In the genomic region with DNA sequence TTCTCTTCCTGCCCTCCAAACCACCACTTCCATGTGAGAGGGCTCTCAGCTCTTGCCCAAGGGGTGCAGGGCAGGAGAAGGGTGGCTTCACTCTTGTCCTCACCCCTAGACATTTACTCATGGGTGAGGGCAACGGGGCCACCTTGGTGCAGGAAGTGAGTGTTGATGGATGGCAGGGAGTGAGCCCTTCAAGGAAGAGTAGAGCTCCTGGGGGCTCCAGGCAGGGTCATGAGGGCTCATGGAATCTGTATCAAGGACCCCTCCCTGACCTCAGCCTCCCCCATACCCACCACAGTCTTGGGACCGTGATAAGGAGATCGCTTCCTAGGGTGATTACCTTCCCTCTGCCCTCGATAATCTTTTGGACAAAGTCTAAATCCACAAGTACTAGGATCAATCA, we compare ENCODE assay signal across 19 cellular contexts. TPM values are rescaled to one million over a fixed set of nuclear protein-coding genes. Genes with fewer than 3 reads are reported as not detected.
DNase-seq lines count a peak whose midpoint lies in the region; ATAC-seq and TF ChIP-seq lines count a peak whose summit lies in the region.
"Had no signal": no experiment of that assay in that cellular context is flagged by ENCODE, and none has a peak within 500 bp of the region (broad histone marks: within the 10 kb centered on the region; RNA-seq: fewer than 3 reads in every experiment).

No MANE protein-coding gene starts in this region.

- peak overlapping the region in 2 of 3 experiments; percentile 89 to 97 for H3K27ac Mint-ChIP-seq in nephron
- no peak overlapping the region for H3K27ac Mint-ChIP-seq in natural killer cell treated with Interleukin-12 subunit alpha and Interleukin-12 subunit beta and Interleukin-15 and Interleukin-18, amount 100 ng/mL, for 72 hours

- H3K27ac ChIP-seq in left ventricle myocardium inferior (replicated peaks) (peak overlapping the region; percentile 94), uterus (peak overlapping the region; percentile 84 to 87)
- H3K27ac ChIP-seq: HL-60 had no signal

- H3K27me3 Mint-ChIP-seq in nephron (ENCODE audit: low read depth) = no peaks in the 10 kb centered on the region
- H3K27me3 Mint-ChIP-seq in natural killer cell treated with Interleukin-12 subunit alpha and Interleukin-12 subunit beta and Interleukin-15 and Interleukin-18, amount 100 ng/mL, for 72 hours = peaks cover 8 to 9% of the 10 kb centered on the region in 2 donors

- DNase-seq in cardiac septum (ENCODE audit: low spot score) (peak; percentile 62), left cardiac atrium (no peak), left ventricle myocardium inferior (no peak), uterus (peak in 1 of 2 donors; percentile 10), Ammon's horn (ENCODE audit: low spot score) (no peak)
- no peak for DNase-seq in natural killer cell treated with Interleukin-12 subunit alpha and Interleukin-12 subunit beta and Interleukin-15 and Interleukin-18, amount 100 ng/mL, for 72 hours (ENCODE audit: low spot score)
- DNase-seq: C1 segment of cervical spinal cord; DND-41; NCI-H187 treated with DMSO at 0.1 percent for 48 hours; NCI-H2171; NCI-H446; NCI-H69; NK-92 treated with Interleukin-12 subunit alpha and Interleukin-12 subunit beta, amount 100 ng/mL, for 24 hours had no signal

- peaks cover 11% of the 10 kb centered on the region for H3K9me3 ChIP-seq in left ventricle myocardium inferior (replicated peaks)
- no peaks in the 10 kb centered on the region for H3K9me3 ChIP-seq in uterus

- H3K4me1 Mint-ChIP-seq in nephron = peaks cover 77% of the 10 kb centered on the region
- peaks cover 0 to 4% of the 10 kb centered on the region in 2 donors for H3K4me1 Mint-ChIP-seq in natural killer cell treated with Interleukin-12 subunit alpha and Interleukin-12 subunit beta and Interleukin-15 and Interleukin-18, amount 100 ng/mL, for 72 hours (ENCODE audit: low read depth in 2 of 2)

- H3K27me3 ChIP-seq in left ventricle myocardium inferior (ENCODE audit: low read depth) (no peaks in the 10 kb centered on the region), uterus (no peaks in the 10 kb centered on the region)

- TF ChIP-seq POLR2A in uterus (IDR thresholded peaks at IDR 0.05) = no peak

- H3K9me3 Mint-ChIP-seq in nephron = peaks cover 16% of the 10 kb centered on the region
- H3K9me3 Mint-ChIP-seq in natural killer cell treated with Interleukin-12 subunit alpha and Interleukin-12 subunit beta and Interleukin-15 and Interleukin-18, amount 100 ng/mL, for 72 hours = no peaks in the 10 kb centered on the region

- peaks cover 8% of the 10 kb centered on the region for H3K36me3 ChIP-seq in left ventricle myocardium inferior
- H3K36me3 ChIP-seq in uterus = no peaks in the 10 kb centered on the region

- no peak overlapping the region for H3K4me3 Mint-ChIP-seq in nephron
- no peak overlapping the region for H3K4me3 Mint-ChIP-seq in natural killer cell treated with Interleukin-12 subunit alpha and Interleukin-12 subunit beta and Interleukin-15 and Interleukin-18, amount 100 ng/mL, for 72 hours

- H3K36me3 Mint-ChIP-seq in nephron (ENCODE audit: low read depth) = peaks cover 36% of the 10 kb centered on the region
- peaks cover under 1% of the 10 kb centered on the region for H3K36me3 Mint-ChIP-seq in natural killer cell treated with Interleukin-12 subunit alpha and Interleukin-12 subunit beta and Interleukin-15 and Interleukin-18, amount 100 ng/mL, for 72 hours

- TF ChIP-seq CTCF in left ventricle myocardium inferior (IDR thresholded peaks at IDR 0.05; ENCODE audit: borderline replicate concordance) (no peak), nephron (IDR thresholded peaks at IDR 0.05; ENCODE audit: unreplicated experiment in 3 of 3) (no peak), uterus (IDR thresholded peaks at IDR 0.05) (no peak)

- peaks cover 85% of the 10 kb centered on the region for H3K4me1 ChIP-seq in left ventricle myocardium inferior
- peaks cover 0 to 30% of the 10 kb centered on the region in 2 donors for H3K4me1 ChIP-seq in uterus

- intact Hi-C loops in cardiac septum (cut with DNase I) = no loop called here
- intact Hi-C loops in left cardiac atrium (cut with DNase I) = loop anchor here in 1 of 2 donors (5.0 kb wide), 1 partner anchor 93 kb away; no protein-coding TSS in a partner anchor
- intact Hi-C loops in left ventricle myocardium inferior (cut with micrococcal nuclease) = no loop called here
- intact Hi-C loops in uterus (cut with DNase I; ENCODE audit: low total_unique reads) = no loop called here

- H3K4me3 ChIP-seq in left ventricle myocardium inferior = no peak overlapping the region
- no peak overlapping the region for H3K4me3 ChIP-seq in uterus

- no peak for ATAC-seq in left cardiac atrium
- ATAC-seq in GM21390 (IDR thresholded peaks at IDR 0.05; ENCODE audit: unreplicated experiment) = no peak
- ATAC-seq in natural killer cell treated with Interleukin-12 subunit alpha and Interleukin-12 subunit beta and Interleukin-15 and Interleukin-18, amount 100 ng/mL, for 72 hours = no peak
- ATAC-seq: HCT116 had no signal

RNA-seq across cellular contexts. Expression of gene TSPAN18, which starts 37.8 kb away (rescaled TPM):
- total RNA-seq in cardiac septum (153 TPM), left cardiac atrium (100 to 1,000 TPM; 152 to 166 TPM), left ventricle myocardium inferior (129 TPM), uterus (100 to 1,000 TPM in 1 of 4 donors, 10 to 100 TPM in 1, 1 to 10 TPM in 2; 1.2 to 117 (median 20.1) TPM)
- total RNA-seq in natural killer cell treated with Interleukin-12 subunit alpha and Interleukin-12 subunit beta and Interleukin-15 and Interleukin-18, amount 100 ng/mL, for 72 hours = under 1 TPM; 0.26 to 0.64 TPM
- total RNA-seq: LHCN-M2, OCI-LY7 had no signal

Comparison
In these comparisons a context has a peak if more than half of its experiments do, and no peak if none do; other contexts are left out.
1. H3K27ac Mint-ChIP-seq: peak in nephron (2 of 3); none in natural killer cell treated with Interleukin-12 subunit alpha and Interleukin-12 subunit beta and Interleukin-15 and Interleukin-18, amount 100 ng/mL, for 72 hours (0 of 2).